Comparison of ENCODE assay signal across 8 cellular contexts in genomic region chr22:36486619-36487384, GRCh38. TPM values are rescaled to one million over a fixed set of nuclear protein-coding genes. Genes with fewer than 3 reads are reported as not detected.
A peak's percentile ranks its signal among the peaks of the same experiment; 100 is the strongest.
DNase-seq lines count a peak whose midpoint lies in the region; ATAC-seq, FAIRE-seq and TF ChIP-seq lines count a peak whose summit lies in the region.

No MANE protein-coding gene starts in this region.

- H3K27ac ChIP-seq in HL-60 (replicated peaks) (no peak overlapping the region), small intestine (ENCODE audit: low read depth in 1 of 2, low read length in 1 of 2) (no peak overlapping the region)

- WGBS in small intestine, 3 donors: 87 to 91% (median 91%) methylated on average over 13 of the region's 13 CpGs

- no peak for ATAC-seq in GM18858 (IDR thresholded peaks at IDR 0.05; ENCODE audit: unreplicated experiment)

- H3K36me3 Mint-ChIP-seq in CD14-positive monocyte (peaks cover 18 to 41% of the 10 kb centered on the region in 2 donors), endothelial cell (ENCODE audit: low read depth, unreplicated experiment) (peaks cover 24% of the 10 kb centered on the region)

- TF ChIP-seq CTCF in CD14-positive monocyte (IDR thresholded peaks at IDR 0.05) (peak; percentile 46), HL-60 (IDR thresholded peaks at IDR 0.05; ENCODE audit: insufficient read depth, low read length) (peak; percentile 61), endothelial cell (IDR thresholded peaks at IDR 0.05; ENCODE audit: unreplicated experiment) (no peak)

- H3K4me1 Mint-ChIP-seq in CD14-positive monocyte (peaks cover 4% of the 10 kb centered on the region), endothelial cell (ENCODE audit: unreplicated experiment) (peaks cover 1% of the 10 kb centered on the region)

- FAIRE-seq in small intestine (lab: Jason Lieb, UNC): no peak

- H3K27me3 ChIP-seq in HL-60 (ENCODE audit: insufficient read depth, poor library complexity, severe bottlenecking): no peaks in the 10 kb centered on the region
- no peaks in the 10 kb centered on the region for H3K27me3 ChIP-seq in small intestine (ENCODE audit: control insufficient read depth in 2 of 2, insufficient read depth in 2 of 2, low read length in 2 of 2)

- no peaks in the 10 kb centered on the region for H3K9me3 ChIP-seq in small intestine (ENCODE audit: control insufficient read depth, low read depth)

- peaks cover 0 to 4% (median 0%) of the 10 kb centered on the region in 3 donors for H3K27me3 Mint-ChIP-seq in CD14-positive monocyte (ENCODE audit: low read depth in 3 of 3)
- H3K27me3 Mint-ChIP-seq in endothelial cell (ENCODE audit: unreplicated experiment): peaks cover 6% of the 10 kb centered on the region

- DNase-seq in CD14-positive monocyte (ENCODE audit: low spot score): no peak
- peak in 1 of 2 experiments; percentile 53 for DNase-seq in HL-60 (ENCODE audit: low read depth in 1 of 2, low spot score in 1 of 2)
- DNase-seq in activated CD4-positive, alpha-beta T cell treated with anti-CD3 and anti-CD28 coated beads, Interleukin-2, amount 50 U/mL, for 4 hours: peak; percentile 66 to 68
- peak; percentile 41 for DNase-seq in endothelial cell (ENCODE audit: low spot score)
- DNase-seq in small intestine: peak; percentile 51
- no peak for DNase-seq in NCI-H1930 (lab: John Stamatoyannopoulos, UW)
- no peak for DNase-seq in DMS114 treated with DMSO at 0.1 percent for 48 hours (lab: John Stamatoyannopoulos, UW; ENCODE audit: unreplicated experiment)

- no peaks in the 10 kb centered on the region for H3K4me1 ChIP-seq in small intestine (ENCODE audit: control insufficient read depth in 2 of 2, insufficient read depth in 1 of 2, low read depth in 1 of 2, low read length in 1 of 2)

- H3K27ac Mint-ChIP-seq in CD14-positive monocyte (peak overlapping the region in 1 of 7 donors; percentile 59), endothelial cell (ENCODE audit: unreplicated experiment) (no peak overlapping the region)

- H3K4me3 Mint-ChIP-seq in CD14-positive monocyte (no peak overlapping the region), endothelial cell (ENCODE audit: unreplicated experiment) (peak overlapping the region; percentile 48)

- intact Hi-C loops in CD14-positive monocyte (cut with micrococcal nuclease): no loop called here

- H3K9me3 Mint-ChIP-seq in CD14-positive monocyte (peaks cover 13 to 20% (median 16%) of the 10 kb centered on the region in 7 donors), endothelial cell (ENCODE audit: unreplicated experiment) (no peaks in the 10 kb centered on the region)

- H3K4me3 ChIP-seq in HL-60 (replicated peaks; ENCODE audit: insufficient read depth, low read length) (no peak overlapping the region), small intestine (ENCODE audit: low read depth in 1 of 2, low read length in 2 of 2) (no peak overlapping the region)

- no peaks in the 10 kb centered on the region for H3K36me3 ChIP-seq in small intestine (ENCODE audit: control insufficient read depth in 2 of 2, insufficient read depth in 2 of 2, low read length in 2 of 2)

RNA-seq across cellular contexts. Expression of gene TXN2, which starts 5.4 kb away (rescaled TPM):
- polyA plus RNA-seq in CD14-positive monocyte (100 to 1,000 TPM; 140 to 141 TPM), small intestine (100 to 1,000 TPM; 164 to 209 (median 199) TPM)
- total RNA-seq in endothelial cell (ENCODE audit: unreplicated experiment): 67.3 TPM

RNA-seq across cellular contexts. Expression of gene FOXRED2, which starts 20.0 kb away (rescaled TPM):
- polyA plus RNA-seq in CD14-positive monocyte: 1 to 10 TPM; 1.9 to 2.0 TPM
- total RNA-seq in endothelial cell (ENCODE audit: unreplicated experiment): 17.6 TPM
- polyA plus RNA-seq in small intestine: 1 to 10 TPM in 1 of 3 donors, under 1 TPM in 2; 0.67 to 5.5 (median 0.81) TPM

RNA-seq across cellular contexts. Expression of gene EIF3D, which starts 42.2 kb away (rescaled TPM):
- polyA plus RNA-seq in CD14-positive monocyte (100 to 1,000 TPM; 102 to 122 TPM), small intestine (100 to 1,000 TPM; 169 to 215 (median 193) TPM)
- 189 TPM for total RNA-seq in endothelial cell (ENCODE audit: unreplicated experiment)

Comparison
In these comparisons a context has a peak if more than half of its experiments do, and no peak if none do; other contexts are left out.
1. DNase-seq: peak in activated CD4-positive, alpha-beta T cell treated with anti-CD3 and anti-CD28 coated beads, Interleukin-2, amount 50 U/mL, for 4 hours (2 of 2), endothelial cell (single experiment) and small intestine (single experiment); none in CD14-positive monocyte (single experiment), NCI-H1930 (0 of 2) and DMS114 treated with DMSO at 0.1 percent for 48 hours (single experiment).